ENCODE assay signal across 8 cellular contexts in the genomic region with DNA sequence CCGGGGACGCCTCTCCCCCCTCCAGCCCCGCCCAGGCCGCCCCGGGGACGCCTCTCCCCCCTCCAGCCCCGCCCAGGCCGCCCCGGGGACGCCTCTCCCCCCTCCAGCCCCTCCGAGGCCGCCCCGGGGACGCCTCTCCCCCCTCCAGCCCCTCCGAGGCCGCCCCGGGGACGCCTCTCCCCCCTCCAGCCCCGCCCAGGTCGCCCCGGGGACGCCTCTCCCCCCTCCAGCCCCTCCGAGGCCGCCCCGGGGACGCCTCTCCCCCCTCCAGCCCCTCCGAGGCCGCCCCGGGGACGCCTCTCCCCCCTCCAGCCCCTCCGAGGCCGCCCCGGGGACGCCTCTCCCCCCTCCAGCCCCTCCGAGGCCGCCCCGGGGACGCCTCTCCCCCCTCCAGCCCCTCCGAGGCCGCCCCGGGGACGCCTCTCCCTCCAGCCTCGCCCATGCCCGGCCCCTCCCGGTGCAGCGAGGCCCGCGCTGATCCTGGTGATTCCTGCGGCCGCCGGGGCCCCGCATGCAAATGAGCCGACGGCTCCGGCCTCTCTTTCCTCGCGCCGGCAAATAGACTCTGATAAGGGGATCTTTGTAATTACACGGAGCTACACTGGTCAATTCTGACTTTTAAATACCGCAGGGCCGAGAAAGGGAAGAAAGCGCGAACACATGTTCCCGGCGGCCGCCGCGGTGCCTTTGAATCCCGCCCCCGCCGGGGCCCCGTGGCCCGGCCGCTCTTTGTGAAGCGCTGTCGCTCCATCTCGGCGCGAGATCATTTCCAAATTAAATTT.
DNase-seq lines count a peak whose midpoint lies in the region; ATAC-seq lines count a peak whose summit lies in the region.
"Not testable (repeated sequence)": the region's sequence is repeated elsewhere in the genome, so short reads cannot be mapped to it uniquely, and the experiment has no call there.

No MANE protein-coding gene starts in this region.

- not testable (repeated sequence) for H3K4me3 ChIP-seq in CD4-positive, CD25-positive, alpha-beta regulatory T cell (ENCODE audit: low read depth, low read length); neuron (ENCODE audit: low read length)
- H3K4me3 ChIP-seq in effector memory CD4-positive, alpha-beta T cell (ENCODE audit: insufficient read depth, low read depth, low read length, poor library complexity, severe bottlenecking) = peak overlapping the region; percentile 42

- H3K4me3 Mint-ChIP-seq in CD4-positive, CD25-positive, alpha-beta regulatory T cell = peak overlapping the region in 3 of 4 donors; percentile 58 to 70 (median 69)
- H3K4me3 Mint-ChIP-seq in IgD-negative memory B cell (peak overlapping the region; percentile 23 to 83 (median 67)), immature natural killer cell (peak overlapping the region; percentile 49 to 64 (median 60))
- peak overlapping the region; percentile 45 for H3K4me3 Mint-ChIP-seq in activated T-helper 17 cell treated with anti-CD3 and anti-CD28 coated beads, Interleukin-2, amount 50 U/mL, for 72 hours
- H3K4me3 Mint-ChIP-seq in stimulated activated naive CD8-positive, alpha-beta T cell treated with anti-CD3 and anti-CD28 coated beads, Interleukin-15, amount 100 ng/mL, for 72 hours = peak overlapping the region; percentile 57 to 64

- not testable (repeated sequence) for H3K27me3 ChIP-seq in CD4-positive, CD25-positive, alpha-beta regulatory T cell (ENCODE audit: control insufficient read depth, insufficient read depth, low read length); effector memory CD4-positive, alpha-beta T cell (replicated peaks; ENCODE audit: control insufficient read depth, insufficient read depth, low read length, poor library complexity, severe bottlenecking)
- peaks cover 16% of the 10 kb centered on the region for H3K27me3 ChIP-seq in neuron (ENCODE audit: insufficient read depth, low read length)

- not testable (repeated sequence) for H3K9me3 ChIP-seq in CD4-positive, CD25-positive, alpha-beta regulatory T cell (ENCODE audit: control insufficient read depth in 2 of 2, low read length in 2 of 2); effector memory CD4-positive, alpha-beta T cell (ENCODE audit: control insufficient read depth, low read length); neuron (ENCODE audit: low read length)

- not testable (repeated sequence) for ATAC-seq in CD4-positive, CD25-positive, alpha-beta regulatory T cell (ENCODE audit: low read depth in 2 of 2)
- ATAC-seq in activated T-helper 17 cell treated with anti-CD3 and anti-CD28 coated beads, Interleukin-2, amount 50 U/mL, for 72 hours (replicated peaks) = peak; percentile 62
- peak; percentile 39 for ATAC-seq in stimulated activated naive CD8-positive, alpha-beta T cell treated with anti-CD3 and anti-CD28 coated beads, Interleukin-15, amount 100 ng/mL, for 72 hours

- not testable (repeated sequence) for H3K27ac Mint-ChIP-seq in CD4-positive, CD25-positive, alpha-beta regulatory T cell; IgD-negative memory B cell; activated T-helper 17 cell treated with anti-CD3 and anti-CD28 coated beads, Interleukin-2, amount 50 U/mL, for 72 hours; immature natural killer cell
- H3K27ac Mint-ChIP-seq in stimulated activated naive CD8-positive, alpha-beta T cell treated with anti-CD3 and anti-CD28 coated beads, Interleukin-15, amount 100 ng/mL, for 72 hours = peak overlapping the region in 1 of 2 donors; percentile 75

- H3K9me3 Mint-ChIP-seq in CD4-positive, CD25-positive, alpha-beta regulatory T cell; activated T-helper 17 cell treated with anti-CD3 and anti-CD28 coated beads, Interleukin-2, amount 50 U/mL, for 72 hours; immature natural killer cell; stimulated activated naive CD8-positive, alpha-beta T cell treated with anti-CD3 and anti-CD28 coated beads, Interleukin-15, amount 100 ng/mL, for 72 hours: not testable (repeated sequence)
- H3K9me3 Mint-ChIP-seq in IgD-negative memory B cell = peaks cover 0 to 14% (median 3%) of the 10 kb centered on the region in 3 donors

- H3K4me1 ChIP-seq in CD4-positive, CD25-positive, alpha-beta regulatory T cell (ENCODE audit: control insufficient read depth, insufficient read depth, low read length, poor library complexity, severe bottlenecking); effector memory CD4-positive, alpha-beta T cell (ENCODE audit: control insufficient read depth, insufficient read depth, low read length, poor library complexity, severe bottlenecking); neuron (ENCODE audit: insufficient read depth, low read length): not testable (repeated sequence)

- not testable (repeated sequence) for H3K36me3 ChIP-seq in CD4-positive, CD25-positive, alpha-beta regulatory T cell (ENCODE audit: control insufficient read depth, insufficient read depth, low read length); effector memory CD4-positive, alpha-beta T cell (ENCODE audit: control insufficient read depth, insufficient read depth, low read length); neuron (ENCODE audit: insufficient read depth, low read length)

- not testable (repeated sequence) for H3K27ac ChIP-seq in CD4-positive, CD25-positive, alpha-beta regulatory T cell (ENCODE audit: insufficient read depth, low read length, poor library complexity, severe bottlenecking); effector memory CD4-positive, alpha-beta T cell (ENCODE audit: insufficient read depth, low read length, poor library complexity, severe bottlenecking)

- H3K4me1 Mint-ChIP-seq in CD4-positive, CD25-positive, alpha-beta regulatory T cell = peaks cover 0 to 11% (median 0%) of the 10 kb centered on the region in 4 donors
- not testable (repeated sequence) for H3K4me1 Mint-ChIP-seq in IgD-negative memory B cell; activated T-helper 17 cell treated with anti-CD3 and anti-CD28 coated beads, Interleukin-2, amount 50 U/mL, for 72 hours; stimulated activated naive CD8-positive, alpha-beta T cell treated with anti-CD3 and anti-CD28 coated beads, Interleukin-15, amount 100 ng/mL, for 72 hours
- peaks cover 5 to 11% of the 10 kb centered on the region in 2 donors for H3K4me1 Mint-ChIP-seq in immature natural killer cell

- H3K36me3 Mint-ChIP-seq in CD4-positive, CD25-positive, alpha-beta regulatory T cell; IgD-negative memory B cell; activated T-helper 17 cell treated with anti-CD3 and anti-CD28 coated beads, Interleukin-2, amount 50 U/mL, for 72 hours (ENCODE audit: low read depth); immature natural killer cell: not testable (repeated sequence)

- H3K27me3 Mint-ChIP-seq in CD4-positive, CD25-positive, alpha-beta regulatory T cell = peaks cover 40% of the 10 kb centered on the region
- H3K27me3 Mint-ChIP-seq in IgD-negative memory B cell (peaks cover 22% of the 10 kb centered on the region), immature natural killer cell (ENCODE audit: low read depth in 3 of 3) (peaks cover 6 to 13% (median 7%) of the 10 kb centered on the region in 3 donors)
- H3K27me3 Mint-ChIP-seq in activated T-helper 17 cell treated with anti-CD3 and anti-CD28 coated beads, Interleukin-2, amount 50 U/mL, for 72 hours = peaks cover 10% of the 10 kb centered on the region
- peaks cover 55% of the 10 kb centered on the region for H3K27me3 Mint-ChIP-seq in stimulated activated naive CD8-positive, alpha-beta T cell treated with anti-CD3 and anti-CD28 coated beads, Interleukin-15, amount 100 ng/mL, for 72 hours

- peak in 2 of 3 donors; percentile 0 to 8 for DNase-seq in CD4-positive, CD25-positive, alpha-beta regulatory T cell
- DNase-seq in SK-N-DZ (ENCODE audit: low spot score) = peak; percentile 46
- DNase-seq in effector memory CD4-positive, alpha-beta T cell; stimulated activated naive CD8-positive, alpha-beta T cell treated with anti-CD3 and anti-CD28 coated beads, Interleukin-15, amount 100 ng/mL, for 72 hours: not testable (repeated sequence)
- peak in 1 of 3 donors; percentile 10 for DNase-seq in immature natural killer cell

- H2AFZ ChIP-seq in neuron (ENCODE audit: low read depth, low read length) = peak overlapping the region; percentile 18
